Comparison of ENCODE assay signal across 28 cellular contexts in the genomic region with DNA sequence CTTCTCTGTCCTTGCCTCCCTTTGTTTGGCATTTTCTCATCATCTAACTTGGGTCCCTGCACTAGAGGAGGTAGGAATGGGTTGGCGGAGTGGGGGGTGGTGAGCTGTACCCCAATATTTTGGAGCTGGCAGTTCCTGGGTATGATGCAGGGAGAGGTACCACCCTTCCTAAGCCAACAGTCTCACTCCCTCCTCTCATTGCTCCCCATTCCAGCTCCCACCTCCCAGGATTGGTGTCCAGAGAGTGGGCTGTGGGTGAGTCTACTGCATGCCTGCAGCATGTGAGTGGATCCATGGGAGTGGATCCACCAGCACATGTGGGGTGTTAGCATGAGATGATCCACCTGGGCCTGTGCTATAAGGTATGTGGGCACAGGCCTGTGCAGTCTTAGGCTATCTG. TPM values are rescaled to one million over a fixed set of nuclear protein-coding genes. Genes with fewer than 3 reads are reported as not detected.
"Had no signal": no experiment of that assay in that cellular context is flagged by ENCODE, and none has a peak within 500 bp of the region (broad histone marks: within the 10 kb centered on the region; RNA-seq: fewer than 3 reads in every experiment).

No MANE protein-coding gene starts in this region.

- ATAC-seq: esophagus mucosa; gastrocnemius medialis; heart right ventricle; left cardiac atrium; left lung; left ventricle myocardium superior; lower lobe of right lung; naive thymus-derived CD4-positive, alpha-beta T cell had no signal

- H3K4me3 ChIP-seq: colonic mucosa, esophagus squamous epithelium, gastrocnemius medialis, heart right ventricle, left lung, lower lobe of right lung had no signal

- H3K27ac ChIP-seq: colonic mucosa, epithelial cell of prostate, esophagus squamous epithelium, gastrocnemius medialis, heart right ventricle, left lung, lower lobe of right lung had no signal

- H3K27me3 ChIP-seq: colonic mucosa, esophagus squamous epithelium, gastrocnemius medialis, heart right ventricle, left lung had no signal

- H3K4me1 ChIP-seq: colonic mucosa, esophagus squamous epithelium, left lung, lower lobe of right lung had no signal

- H3K9me3 ChIP-seq: colonic mucosa, esophagus squamous epithelium, gastrocnemius medialis, heart right ventricle, left lung, lower lobe of right lung had no signal

- H3K36me3 ChIP-seq: colonic mucosa had no signal

- DNase-seq: colonic mucosa; cortex of kidney; effector CD4-positive, alpha-beta T cell; effector memory CD4-positive, alpha-beta T cell; erythroblast; esophagus squamous epithelium; foreskin fibroblast; foreskin melanocyte; gastrocnemius medialis; glutamatergic neuron; head of caudate nucleus; heart right ventricle; hippocampal formation; left cardiac atrium; left lung; left ventricle myocardium superior; lower lobe of right lung; mesendoderm; midbrain; naive thymus-derived CD4-positive, alpha-beta T cell had no signal

RNA-seq across cellular contexts. Expression of a gene that starts 59.7 kb away (rescaled TPM):
- total RNA-seq: colonic mucosa; dermis microvascular lymphatic vessel endothelial cell; esophagus mucosa; esophagus squamous epithelium; glomerular endothelial cell; kidney epithelial cell; left ventricle myocardium superior; lower leg skin; lung microvascular endothelial cell; mononuclear cell; naive thymus-derived CD4-positive, alpha-beta T cell had no signal
- polyA plus RNA-seq: naive thymus-derived CD4-positive, alpha-beta T cell had no signal
